8 cellular contexts compared by ENCODE assay signal in the genomic region with DNA sequence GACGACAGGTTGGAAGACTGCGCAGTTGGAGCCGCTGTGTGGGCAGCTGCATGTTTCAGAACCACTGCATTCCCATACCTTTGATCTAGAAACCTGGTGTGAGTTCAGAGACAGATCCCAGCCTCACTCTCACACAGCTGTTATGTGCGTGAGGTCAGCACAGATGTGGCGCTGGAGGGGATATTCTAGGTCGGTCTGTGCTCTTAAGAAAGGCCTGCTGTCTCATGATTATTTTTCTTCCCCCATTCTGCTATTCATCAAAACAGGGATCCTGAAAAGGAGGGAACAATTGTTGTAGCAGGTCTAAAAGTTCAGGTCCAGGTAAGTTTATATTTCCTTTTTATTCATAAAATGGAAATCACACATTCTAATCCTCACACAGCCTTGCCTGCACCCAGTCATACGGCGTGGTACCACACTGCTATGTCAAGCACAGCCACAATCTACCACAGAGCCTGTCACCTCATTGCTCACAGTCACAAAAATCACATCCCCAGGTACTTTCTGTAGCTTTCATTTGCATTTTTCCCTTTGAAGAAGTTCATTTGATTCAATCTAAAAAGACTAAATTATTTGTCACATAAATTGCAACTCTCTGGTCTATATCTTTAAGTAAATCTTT. TPM values are rescaled to one million over a fixed set of nuclear protein-coding genes. Genes with fewer than 3 reads are reported as not detected.
DNase-seq lines count a peak whose midpoint lies in the region; ATAC-seq and TF ChIP-seq lines count a peak whose summit lies in the region.

No MANE protein-coding gene starts in this region.

- H3K4me1 Mint-ChIP-seq in activated CD4-positive, alpha-beta memory T cell treated with anti-CD3 and anti-CD28 coated beads for 36 hours (ENCODE audit: low read depth) = peaks cover 29% of the 10 kb centered on the region

- H3K4me3 Mint-ChIP-seq in activated CD4-positive, alpha-beta memory T cell treated with anti-CD3 and anti-CD28 coated beads for 36 hours = peak overlapping the region; percentile 98

- H3K27ac Mint-ChIP-seq in activated CD4-positive, alpha-beta memory T cell treated with anti-CD3 and anti-CD28 coated beads for 36 hours = peak overlapping the region; percentile 95

- no peaks in the 10 kb centered on the region for H3K27me3 Mint-ChIP-seq in activated CD4-positive, alpha-beta memory T cell treated with anti-CD3 and anti-CD28 coated beads for 36 hours

- intact Hi-C loops in activated CD4-positive, alpha-beta memory T cell treated with anti-CD3 and anti-CD28 coated beads for 36 hours (cut with micrococcal nuclease) = loop anchor here (1.0 to 10.0 kb wide), 5 partner anchors 26 to 323 kb away; partner anchors contain the start of genes AKT2, PSMC4 and ZNF780A
- intact Hi-C loops in left ventricle myocardium inferior (cut with micrococcal nuclease) = no loop called here

- H3K27ac ChIP-seq in left ventricle myocardium inferior (replicated peaks) = peak overlapping the region; percentile 85

- no peak for DNase-seq in activated CD4-positive, CD25-positive, alpha-beta regulatory T cell (lab: John Stamatoyannopoulos, UW)
- peak; percentile 68 for DNase-seq in activated CD4-positive, alpha-beta memory T cell treated with anti-CD3 and anti-CD28 coated beads for 36 hours
- no peak for DNase-seq in left ventricle myocardium inferior
- peak; percentile 13 to 27 for DNase-seq in stimulated activated CD4-positive, alpha-beta T cell treated with anti-CD3 and anti-CD28 coated beads, Interleukin-4, amount 100 ng/mL, for 48 hours (ENCODE audit: low read depth in 2 of 2)
- no peak for DNase-seq in NOMO-1 (lab: John Stamatoyannopoulos, UW; ENCODE audit: unreplicated experiment in 2 of 2)

- H3K4me3 ChIP-seq in left ventricle myocardium inferior = peak overlapping the region; percentile 75

- CTCF ChIA-PET in activated CD4-positive, alpha-beta memory T cell treated with anti-CD3 and anti-CD28 coated beads for 36 hours (lab: Charles Lee) = interaction anchor here (2.9 kb wide), 1 partner anchor 28 kb away, joined by 17 read pairs; the partner anchor contains the start of gene PSMC4

- peaks cover 21% of the 10 kb centered on the region for H3K9me3 Mint-ChIP-seq in activated CD4-positive, alpha-beta memory T cell treated with anti-CD3 and anti-CD28 coated beads for 36 hours

- H3K36me3 ChIP-seq in left ventricle myocardium inferior = peaks cover 15% of the 10 kb centered on the region

- POLR2A ChIA-PET in activated CD4-positive, alpha-beta memory T cell treated with anti-CD3 and anti-CD28 coated beads for 36 hours (lab: Charles Lee) = interaction anchor here (0.8 to 2.5 kb wide), 4 partner anchors 27 to 193 kb away, joined by 4 to 31 read pairs (median 6); partner anchors contain the start of genes PSMC4 and ZNF780A

- peaks cover 28% of the 10 kb centered on the region for H3K36me3 Mint-ChIP-seq in activated CD4-positive, alpha-beta memory T cell treated with anti-CD3 and anti-CD28 coated beads for 36 hours

- TF ChIP-seq CTCF in left ventricle myocardium inferior (IDR thresholded peaks at IDR 0.05; ENCODE audit: borderline replicate concordance) = no peak

- no peaks in the 10 kb centered on the region for H3K27me3 ChIP-seq in left ventricle myocardium inferior (ENCODE audit: low read depth)

- peaks cover 24% of the 10 kb centered on the region for H3K4me1 ChIP-seq in left ventricle myocardium inferior

- peak; percentile 51 to 55 for ATAC-seq in activated CD4-positive, CD25-positive, alpha-beta regulatory T cell treated with anti-CD3 and anti-CD28 coated beads, Interleukin-2, amount 50 U/mL, for 24 hours
- ATAC-seq in HG03108 (IDR thresholded peaks at IDR 0.05; ENCODE audit: unreplicated experiment) = no peak
- no peak for ATAC-seq in HG03565 (IDR thresholded peaks at IDR 0.05; ENCODE audit: unreplicated experiment)

- peaks cover 10% of the 10 kb centered on the region for H3K9me3 ChIP-seq in left ventricle myocardium inferior (replicated peaks)

RNA-seq across cellular contexts. Expression of gene ZNF546, which starts 0.8 kb away (rescaled TPM):
- 1 to 10 TPM; 4.2 to 5.5 TPM for total RNA-seq in activated CD4-positive, alpha-beta memory T cell treated with anti-CD3 and anti-CD28 coated beads for 36 hours
- total RNA-seq in left ventricle myocardium inferior = 7.8 TPM

RNA-seq across cellular contexts. Expression of gene PSMC4, which starts 26.7 kb away (rescaled TPM):
- 100 to 1,000 TPM; 105 to 107 TPM for total RNA-seq in activated CD4-positive, alpha-beta memory T cell treated with anti-CD3 and anti-CD28 coated beads for 36 hours
- total RNA-seq in left ventricle myocardium inferior = 70.7 TPM

RNA-seq across cellular contexts. Expression of gene ZNF780B, which starts 58.3 kb away (rescaled TPM):
- total RNA-seq in activated CD4-positive, alpha-beta memory T cell treated with anti-CD3 and anti-CD28 coated beads for 36 hours = 10 to 100 TPM; 11.8 to 13.9 TPM
- 26.6 TPM for total RNA-seq in left ventricle myocardium inferior

Comparison
In these comparisons a context has a peak if more than half of its experiments do, and no peak if none do; other contexts are left out.
1. ATAC-seq: peak in activated CD4-positive, CD25-positive, alpha-beta regulatory T cell treated with anti-CD3 and anti-CD28 coated beads, Interleukin-2, amount 50 U/mL, for 24 hours (2 of 2); none in HG03108 (single experiment) and HG03565 (single experiment).
2. DNase-seq: peak in activated CD4-positive, alpha-beta memory T cell treated with anti-CD3 and anti-CD28 coated beads for 36 hours (single experiment) and stimulated activated CD4-positive, alpha-beta T cell treated with anti-CD3 and anti-CD28 coated beads, Interleukin-4, amount 100 ng/mL, for 48 hours (2 of 2); none in activated CD4-positive, CD25-positive, alpha-beta regulatory T cell (0 of 4), left ventricle myocardium inferior (single experiment) and NOMO-1 (0 of 2).